35 cellular contexts compared by ENCODE assay signal in the genomic region with DNA sequence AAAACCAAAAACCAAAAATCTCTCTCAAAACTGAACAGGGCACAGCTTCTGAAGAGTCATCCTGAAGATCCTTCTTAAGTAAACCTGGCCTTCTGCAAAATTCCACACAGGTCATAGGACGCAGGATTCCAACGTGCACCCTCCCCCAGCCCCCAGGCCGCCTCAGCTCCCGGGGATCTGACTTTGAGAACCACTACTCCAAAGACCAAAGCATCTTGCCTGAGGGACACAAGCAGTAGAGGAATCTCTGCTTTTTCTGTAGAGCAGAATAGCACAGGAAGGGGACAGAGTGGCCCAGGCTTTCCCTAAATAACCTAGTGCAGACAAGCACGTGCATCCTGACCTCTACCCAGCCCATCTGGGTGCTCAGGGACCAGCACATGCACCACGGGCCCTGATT.
"Had no signal": no experiment of that assay in that cellular context is flagged by ENCODE, and none has a peak within 500 bp of the region (broad histone marks: within the 10 kb centered on the region; RNA-seq: fewer than 3 reads in every experiment).

No MANE protein-coding gene starts in this region.

- H3K27ac ChIP-seq: ascending aorta, breast epithelium, PC-9, RWPE1, SJCRH30, SK-N-MC, WERI-Rb-1 had no signal

- H3K36me3 Mint-ChIP-seq: activated naive CD4-positive, alpha-beta T cell treated with anti-CD3 and anti-CD28 coated beads, Interleukin-2, amount 50 U/mL, for 24 hours; activated naive CD8-positive, alpha-beta T cell treated with anti-CD3 and anti-CD28 coated beads, Interleukin-2, amount 10 ng/mL, durations not matched to agents 7 days and 5 days had no signal

- H3K9me3 ChIP-seq: ascending aorta, breast epithelium, SJCRH30 had no signal

- H3K27me3 ChIP-seq: ascending aorta, breast epithelium had no signal

- H3K27ac Mint-ChIP-seq: activated CD8-positive, alpha-beta T cell treated with anti-CD3 and anti-CD28 coated beads for 36 hours; activated naive CD4-positive, alpha-beta T cell treated with anti-CD3 and anti-CD28 coated beads, Interleukin-2, amount 50 U/mL, for 24 hours; activated naive CD8-positive, alpha-beta T cell treated with anti-CD3 and anti-CD28 coated beads, Interleukin-2, amount 10 ng/mL, durations not matched to agents 7 days and 5 days; activated T-cell treated with anti-CD3 and anti-CD28 coated beads, Interleukin-2, amount 50 U/mL, for 72 hours; activated T-helper 2 cell treated with anti-CD3 and anti-CD28 coated beads, Interferon-gamma antibody, Interleukin-2, Interleukin-4, amounts not matched to agents 10 μg/mL and 5 μg/mL and 100 μg/mL, durations not matched to agents 14 hours and 24 hours and 36 hours had no signal

- H3K9me3 Mint-ChIP-seq: activated CD8-positive, alpha-beta T cell treated with anti-CD3 and anti-CD28 coated beads for 36 hours; activated naive CD4-positive, alpha-beta T cell treated with anti-CD3 and anti-CD28 coated beads, Interleukin-2, amount 50 U/mL, for 24 hours; activated naive CD8-positive, alpha-beta T cell treated with anti-CD3 and anti-CD28 coated beads, Interleukin-2, amount 10 ng/mL, durations not matched to agents 7 days and 5 days; activated T-cell treated with anti-CD3 and anti-CD28 coated beads, Interleukin-2, amount 50 U/mL, for 72 hours; activated T-helper 2 cell treated with anti-CD3 and anti-CD28 coated beads, Interferon-gamma antibody, Interleukin-2, Interleukin-4, amounts not matched to agents 10 μg/mL and 5 μg/mL and 100 μg/mL, durations not matched to agents 14 hours and 24 hours and 36 hours had no signal

- H3K4me3 Mint-ChIP-seq: activated CD8-positive, alpha-beta T cell treated with anti-CD3 and anti-CD28 coated beads for 36 hours; activated naive CD4-positive, alpha-beta T cell treated with anti-CD3 and anti-CD28 coated beads, Interleukin-2, amount 50 U/mL, for 24 hours; activated naive CD8-positive, alpha-beta T cell treated with anti-CD3 and anti-CD28 coated beads, Interleukin-2, amount 10 ng/mL, durations not matched to agents 7 days and 5 days; activated T-cell treated with anti-CD3 and anti-CD28 coated beads, Interleukin-2, amount 50 U/mL, for 72 hours had no signal

- ATAC-seq: activated CD8-positive, alpha-beta T cell treated with anti-CD3 and anti-CD28 coated beads for 36 hours; activated T-cell treated with anti-CD3 and anti-CD28 coated beads, Interleukin-2, amount 50 U/mL, for 72 hours had no signal

- FAIRE-seq: RCC 7860 had no signal

- H3K36me3 ChIP-seq: ascending aorta, breast epithelium, SJCRH30, WERI-Rb-1 had no signal

- H3K27me3 Mint-ChIP-seq: activated naive CD4-positive, alpha-beta T cell treated with anti-CD3 and anti-CD28 coated beads, Interleukin-2, amount 50 U/mL, for 24 hours; activated naive CD8-positive, alpha-beta T cell treated with anti-CD3 and anti-CD28 coated beads, Interleukin-2, amount 10 ng/mL, durations not matched to agents 7 days and 5 days had no signal

- H2AFZ ChIP-seq: PC-9 had no signal

- H3K4me1 ChIP-seq: ascending aorta, breast epithelium had no signal

- H3K4me2 ChIP-seq: PC-9 had no signal

- DNase-seq: activated CD4-positive, alpha-beta T cell treated with anti-CD3 and anti-CD28 coated beads for 1 hour; activated CD4-positive, alpha-beta T cell treated with anti-CD3 and anti-CD28 coated beads for 48 hours; activated CD4-positive, CD25-positive, alpha-beta regulatory T cell; activated CD8-positive, alpha-beta T cell treated with anti-CD3 and anti-CD28 coated beads for 36 hours; activated gamma-delta T cell; activated naive CD4-positive, alpha-beta T cell treated with Interleukin-2 at 50 U/mL for 16 hours; activated naive CD8-positive, alpha-beta T cell treated with anti-CD3 and anti-CD28 coated beads, Interleukin-2, amount 10 ng/mL, durations not matched to agents 7 days and 5 days; activated T-cell treated with anti-CD3 and anti-CD28 coated beads, Interleukin-2, amount 50 U/mL, for 1 hour; activated T-cell treated with anti-CD3 and anti-CD28 coated beads, Interleukin-2, amount 50 U/mL, for 72 hours; amygdala; KG1; MM.1S; MV-4-11; NCI-H1092; NCI-H1436 treated with DMSO at 0.1 percent for 48 hours; NCI-H1694 treated with DMSO at 0.1 percent for 48 hours; NCI-H2029 treated with DMSO at 0.1 percent for 48 hours; NCI-H2107; NCI-H2171; NCI-H510A; NCI-H526; NCI-H748 treated with DMSO at 0.1 percent for 48 hours; NK-92 treated with Interleukin-12 subunit alpha and Interleukin-12 subunit beta, amount 100 ng/mL, for 24 hours; PC-9; SHP77; SJCRH30; T1000; WERI-Rb-1 had no signal

- H3K4me1 Mint-ChIP-seq: activated naive CD4-positive, alpha-beta T cell treated with anti-CD3 and anti-CD28 coated beads, Interleukin-2, amount 50 U/mL, for 24 hours; activated naive CD8-positive, alpha-beta T cell treated with anti-CD3 and anti-CD28 coated beads, Interleukin-2, amount 10 ng/mL, durations not matched to agents 7 days and 5 days had no signal

- H3K4me3 ChIP-seq: ascending aorta, breast epithelium, PC-9, SJCRH30, SK-N-MC had no signal
